In the genomic region with DNA sequence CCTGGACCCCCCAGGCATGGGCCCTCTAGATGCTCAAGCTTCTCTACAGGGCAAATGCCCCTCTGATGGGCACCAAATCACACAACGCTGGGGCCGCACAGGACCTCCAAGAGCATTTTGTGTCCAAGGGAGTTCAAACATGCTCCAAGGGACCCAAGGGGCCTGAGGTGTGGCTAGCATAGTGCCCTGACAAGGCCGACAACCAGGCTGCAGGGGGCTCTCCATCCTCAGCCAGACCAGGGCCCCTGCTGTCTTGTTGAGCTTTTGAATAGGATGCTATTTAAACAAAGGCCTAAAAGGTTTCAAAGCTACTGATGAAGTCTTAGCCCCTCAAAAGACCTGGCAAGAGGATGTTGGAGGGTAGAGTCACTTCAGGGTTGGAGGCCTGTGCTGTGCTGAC, we compare ENCODE assay signal across 24 cellular contexts. TPM values are rescaled to one million over a fixed set of nuclear protein-coding genes. Genes with fewer than 3 reads are reported as not detected.
DNase-seq lines count a peak whose midpoint lies in the region; ATAC-seq and TF ChIP-seq lines count a peak whose summit lies in the region.
"Had no signal": no experiment of that assay in that cellular context is flagged by ENCODE, and none has a peak within 500 bp of the region (broad histone marks: within the 10 kb centered on the region; RNA-seq: fewer than 3 reads in every experiment).

No MANE protein-coding gene starts in this region.

- H4K20me1 ChIP-seq in GM23338 (replicated peaks; ENCODE audit: insufficient read depth) (no peaks in the 10 kb centered on the region), osteoblast (ENCODE audit: insufficient read depth, low read length) (no peaks in the 10 kb centered on the region)

- H3K27me3 Mint-ChIP-seq in GM23338 (ENCODE audit: insufficient read depth, low read depth, poor library complexity) (peaks cover 23% of the 10 kb centered on the region), chondrocyte (ENCODE audit: low read depth) (peaks cover 49% of the 10 kb centered on the region)

- H3K9me2 ChIP-seq in GM23338 (ENCODE audit: insufficient read depth) = no peaks in the 10 kb centered on the region

- no peak overlapping the region for H3K27ac Mint-ChIP-seq in GM23338
- no peak overlapping the region for H3K27ac Mint-ChIP-seq in chondrocyte (ENCODE audit: unreplicated experiment)
- H3K27ac Mint-ChIP-seq: CD4-positive, alpha-beta T cell; CD8-positive, alpha-beta memory T cell; H9 had no signal

- 0 out of 2 replicates have a peak, but pooled peaks cover 9% of the 10 kb centered on the region for H3K27me3 ChIP-seq in GM23338 (ENCODE audit: insufficient read depth)
- peaks cover 3% of the 10 kb centered on the region for H3K27me3 ChIP-seq in osteoblast (ENCODE audit: insufficient read depth, low read length)
- H3K27me3 ChIP-seq: BE2C had no signal

- no peak for DNase-seq in GM23338 (ENCODE audit: low spot score)
- DNase-seq in iPS-NIHi11 (ENCODE audit: low spot score) = peak; percentile 23
- DNase-seq in osteoblast (ENCODE audit: insufficient read length, low spot score, missing footprints) = peak; percentile 68
- DNase-seq in NAMALWA (ENCODE audit: low spot score) = no peak
- no peak for DNase-seq in chondrocyte (ENCODE audit: low spot score)
- DNase-seq in mucosa of gallbladder (ENCODE audit: low spot score) = no peak
- DNase-seq: 8988T; ACHN; AML-193; BE2C; CD4-positive, alpha-beta T cell; CD8-positive, alpha-beta memory T cell; DMS 273 treated with DMSO at 0.1 percent for 48 hours; DMS79; EL; GF-D8; H9 had no signal

- H3K79me2 ChIP-seq in GM23338 (replicated peaks; ENCODE audit: insufficient read depth) (no peaks in the 10 kb centered on the region), osteoblast (ENCODE audit: insufficient read depth, low read length) (no peaks in the 10 kb centered on the region)

- H3K4me2 ChIP-seq in GM23338 = no peak overlapping the region
- no peak overlapping the region for H3K4me2 ChIP-seq in osteoblast (ENCODE audit: insufficient read depth, low read length)
- H3K4me2 ChIP-seq: A549 had no signal

- no peak overlapping the region for H3K27ac ChIP-seq in GM23338 (ENCODE audit: low read depth)
- no peak overlapping the region for H3K27ac ChIP-seq in osteoblast (ENCODE audit: low read depth, low read length)
- H3K27ac ChIP-seq: A549; BLaER1 treated with 17β-estradiol and CSF1 and Interleukin-3, amounts not matched to agents 10 nM and 100 nM had no signal

- H3K9me3 Mint-ChIP-seq in GM23338 (no peaks in the 10 kb centered on the region), chondrocyte (ENCODE audit: low read depth) (no peaks in the 10 kb centered on the region)
- H3K9me3 Mint-ChIP-seq: CD4-positive, alpha-beta T cell; H9 had no signal

- TF ChIP-seq CTCF in GM23338 (conservative IDR thresholded peaks at IDR 0.05; ENCODE audit: low read depth in 2 of 2) (peak in 1 of 2 experiments; percentile 42; a peak in 2 of 4 replicates), osteoblast (IDR thresholded peaks at IDR 0.05; ENCODE audit: extremely low read depth, low read depth, low read length) (no peak), chondrocyte (IDR thresholded peaks at IDR 0.05) (no peak)

- H3K4me1 Mint-ChIP-seq in GM23338 (peaks cover 31% of the 10 kb centered on the region), chondrocyte (ENCODE audit: low read depth) (no peaks in the 10 kb centered on the region)
- H3K4me1 Mint-ChIP-seq: CD14-positive monocyte; CD8-positive, alpha-beta memory T cell had no signal

- H3K36me3 Mint-ChIP-seq in GM23338 (ENCODE audit: low read depth) (no peaks in the 10 kb centered on the region), chondrocyte (ENCODE audit: low read depth) (no peaks in the 10 kb centered on the region)
- H3K36me3 Mint-ChIP-seq: CD14-positive monocyte; CD8-positive, alpha-beta memory T cell had no signal

- peak; percentile 63 for ATAC-seq in GM23338
- ATAC-seq in HG03095 (IDR thresholded peaks at IDR 0.05; ENCODE audit: unreplicated experiment) = no peak
- ATAC-seq: HCT116 had no signal

- 0 out of 2 replicates have a peak, but pooled peaks cover 5% of the 10 kb centered on the region for H3F3A ChIP-seq in GM23338 (replicated peaks; ENCODE audit: low read depth)

- H3K4me1 ChIP-seq in GM23338 (ENCODE audit: insufficient read depth) (peaks cover 36% of the 10 kb centered on the region), osteoblast (ENCODE audit: insufficient read depth, low read length) (no peaks in the 10 kb centered on the region)
- H3K4me1 ChIP-seq: A549, BE2C had no signal

- no peaks in the 10 kb centered on the region for H3K36me3 ChIP-seq in GM23338 (ENCODE audit: insufficient read depth)
- H3K36me3 ChIP-seq in osteoblast (ENCODE audit: insufficient read depth, low read length) = no peaks in the 10 kb centered on the region
- H3K36me3 ChIP-seq: BE2C; BLaER1 treated with 17β-estradiol and CSF1 and Interleukin-3, amounts not matched to agents 10 nM and 100 nM had no signal

- H2AFZ ChIP-seq in GM23338 (no peak overlapping the region), osteoblast (ENCODE audit: low read length) (no peak overlapping the region)

- no peaks in the 10 kb centered on the region for H3K9me3 ChIP-seq in osteoblast (ENCODE audit: low read depth, low read length)
- H3K9me3 ChIP-seq: A549; BE2C; BLaER1 treated with 17β-estradiol and CSF1 and Interleukin-3, amounts not matched to agents 10 nM and 100 nM had no signal

- H3K4me3 Mint-ChIP-seq in GM23338 (no peak overlapping the region), chondrocyte (ENCODE audit: unreplicated experiment) (no peak overlapping the region)
- H3K4me3 Mint-ChIP-seq: CD14-positive monocyte; CD4-positive, alpha-beta T cell; CD8-positive, alpha-beta memory T cell; H9 had no signal

- H3K4me3 ChIP-seq in GM23338 (no peak overlapping the region), osteoblast (ENCODE audit: insufficient read depth, low read length) (no peak overlapping the region)
- H3K4me3 ChIP-seq: A549; BLaER1 treated with 17β-estradiol and CSF1 and Interleukin-3, amounts not matched to agents 10 nM and 100 nM had no signal

TF ChIP-seq in GM23338, 12 proteins besides CTCF, POLR2A, EP300 and RAD21 (continues in another document):
- TF ChIP-seq ETS1 (IDR thresholded peaks at IDR 0.05) (no peak), EZH2phosphoT487 (IDR thresholded peaks at IDR 0.05; ENCODE audit: unreplicated experiment) (no peak), ZNF114 (CRISPR knock-in tag; IDR thresholded peaks at IDR 0.05) (no peak), JUNB (IDR thresholded peaks at IDR 0.05; ENCODE audit: unreplicated experiment) (no peak)

RNA-seq across cellular contexts. Expression of gene EN1, which starts 33.1 kb away (rescaled TPM):
- 0.24 TPM in 1 of 2 replicates, not detected in the other for total RNA-seq in GM23338 (2014; rRNA removed; shearing (Covaris generic))
- polyA plus RNA-seq in GM23338 (2016; fragmentation: Nextera tagmentation; extraction: Ambion mirVana) = 0.09 and 0.21 TPM in 2 replicates
- total RNA-seq in osteoblast (0.29 and 0.72 TPM in 2 replicates), chondrocyte (not detected in 3 replicates), mucosa of gallbladder (not detected)
- total RNA-seq: CD4-positive, alpha-beta T cell; CD8-positive, alpha-beta memory T cell; G401; H1; H9 had no signal
- polyA plus RNA-seq: CD14-positive monocyte; CD8-positive, alpha-beta memory T cell; H1 had no signal

Comparison
In these comparisons a context has a peak if more than half of its experiments do, and no peak if none do; other contexts are left out.
1. DNase-seq: peak in iPS-NIHi11 (single experiment) and osteoblast (single experiment); none in GM23338 (single experiment), NAMALWA (single experiment), chondrocyte (single experiment) and mucosa of gallbladder (single experiment).